20 cellular contexts compared by ENCODE assay signal in the genomic region with DNA sequence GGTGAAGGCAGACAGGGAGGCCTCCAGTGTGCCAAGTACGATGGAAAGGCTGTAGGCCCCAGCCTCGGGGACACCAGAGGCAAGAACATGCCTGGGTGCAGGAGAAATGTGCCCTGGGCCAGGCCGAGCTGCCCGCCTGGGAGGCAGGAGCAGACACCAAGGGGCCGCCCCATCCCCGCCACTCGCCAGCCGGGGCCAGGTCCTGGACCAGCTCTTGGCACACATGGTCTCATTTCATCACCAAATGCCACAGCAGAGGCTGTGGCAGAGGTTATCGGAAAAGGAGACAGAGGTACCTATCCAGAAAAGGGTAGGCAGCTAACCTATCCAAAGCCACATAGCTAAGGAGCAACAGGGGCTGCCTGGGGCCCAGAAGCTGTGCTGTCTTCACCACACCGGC.
"Had no signal": no experiment of that assay in that cellular context is flagged by ENCODE, and none has a peak within 500 bp of the region (broad histone marks: within the 10 kb centered on the region; RNA-seq: fewer than 3 reads in every experiment).

No MANE protein-coding gene starts in this region.

- H3K4me3 ChIP-seq: dorsolateral prefrontal cortex, esophagus muscularis mucosa, gastrocnemius medialis, ovary, smooth muscle cell, transverse colon had no signal

- H3K27me3 ChIP-seq: dorsolateral prefrontal cortex, esophagus muscularis mucosa, gastrocnemius medialis, neutrophil, ovary, transverse colon had no signal

- H3K9me3 ChIP-seq: esophagus muscularis mucosa, gastrocnemius medialis, neutrophil, ovary, transverse colon had no signal

- H3K27ac Mint-ChIP-seq: nephron had no signal

- H3K36me3 Mint-ChIP-seq: naive B cell had no signal

- H3K4me2 ChIP-seq: smooth muscle cell had no signal

- DNase-seq: central memory CD4-positive, alpha-beta T cell; cortex of kidney; dorsolateral prefrontal cortex; effector memory CD4-positive, alpha-beta T cell; gastrocnemius medialis; glutamatergic neuron; kidney; left cardiac atrium; left ventricle myocardium superior; mesendoderm; naive B cell; ovary; right cardiac atrium; stimulated activated CD4-positive, alpha-beta T cell treated with anti-CD3 and anti-CD28 coated beads, Interleukin-2, amount 100 ng/mL, for 48 hours; stimulated activated naive CD4-positive, alpha-beta T cell treated with Interleukin-2 at 50 U/mL for 16 hours; transverse colon had no signal

- H3K4me3 Mint-ChIP-seq: naive B cell, nephron had no signal

- H3K27ac ChIP-seq: dorsolateral prefrontal cortex, esophagus muscularis mucosa, neutrophil, ovary had no signal

- H3K36me3 ChIP-seq: esophagus muscularis mucosa, gastrocnemius medialis, neutrophil, ovary, transverse colon had no signal

- H3K9me3 Mint-ChIP-seq: naive B cell, nephron had no signal

- H3K27me3 Mint-ChIP-seq: naive B cell had no signal

- ATAC-seq: left ventricle myocardium superior, right cardiac atrium had no signal
